ENCODE assay signal across 1 cellular context in genomic region chr7:85564861-85565630, GRCh38.
TF ChIP-seq lines count a peak whose summit lies in the region.

No MANE protein-coding gene starts in this region.

TF ChIP-seq in GM23338, 12 proteins besides CTCF, POLR2A, EP300 and RAD21 (continued from another document):
- TF ChIP-seq ZNF462 (CRISPR knock-in tag; IDR thresholded peaks at IDR 0.05) (no peak), POLR2AphosphoS5 (IDR thresholded peaks at IDR 0.05; ENCODE audit: low read depth) (no peak), STAT1 (IDR thresholded peaks at IDR 0.05; ENCODE audit: unreplicated experiment) (no peak), ZNF114 (CRISPR knock-in tag; IDR thresholded peaks at IDR 0.05) (no peak), REST (IDR thresholded peaks at IDR 0.05; ENCODE audit: unreplicated experiment) (no peak), ETS1 (IDR thresholded peaks at IDR 0.05) (no peak), EZH2phosphoT487 (IDR thresholded peaks at IDR 0.05; ENCODE audit: unreplicated experiment) (no peak)
